In the genomic region with DNA sequence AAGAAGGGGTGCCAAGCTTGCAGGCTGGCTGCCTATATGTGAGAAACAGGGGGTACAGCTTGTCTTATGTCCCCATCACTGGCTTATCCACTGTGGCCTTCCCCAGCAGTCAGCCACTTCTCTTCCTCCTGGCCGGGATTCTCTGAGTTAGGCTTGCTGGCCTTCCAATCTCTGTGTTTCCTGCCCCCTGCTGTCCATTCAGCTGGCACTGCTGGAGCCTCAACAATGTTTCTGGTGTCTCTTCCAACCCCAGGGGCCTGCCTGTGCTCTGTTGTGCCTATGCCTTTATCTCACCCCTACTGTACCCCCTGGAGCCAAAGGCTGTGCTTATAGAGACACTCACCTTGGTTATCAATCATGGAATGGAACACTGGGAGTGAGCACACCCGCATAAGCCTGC, we compare ENCODE assay signal across 8 cellular contexts. TPM values are rescaled to one million over a fixed set of nuclear protein-coding genes. Genes with fewer than 3 reads are reported as not detected.
DNase-seq lines count a peak whose midpoint lies in the region; TF ChIP-seq lines count a peak whose summit lies in the region.

No MANE protein-coding gene starts in this region.

- H3K27me3 ChIP-seq in OCI-LY1 (ENCODE audit: insufficient read depth, low read length) (no peaks in the 10 kb centered on the region), esophagus squamous epithelium (no peaks in the 10 kb centered on the region), ovary (no peaks in the 10 kb centered on the region)

- H3K4me1 ChIP-seq in OCI-LY1 (ENCODE audit: insufficient read depth, low read length, severe bottlenecking) (no peaks in the 10 kb centered on the region), esophagus squamous epithelium (peaks cover 0 to 21% (median 11%) of the 10 kb centered on the region in 3 donors), ovary (ENCODE audit: insufficient read depth) (no peaks in the 10 kb centered on the region)

- WGBS in esophagus squamous epithelium, 2 donors: 45 to 50% methylated on average over 1 of the region's 2 CpGs
- 61 to 92% (median 69%) methylated on average over 2 of the region's 2 CpGs for WGBS in ovary, 3 donors

- no peaks in the 10 kb centered on the region for H4K20me1 ChIP-seq in OCI-LY1 (ENCODE audit: insufficient read depth, low read length)

- no peak overlapping the region for H3K4me2 ChIP-seq in OCI-LY1 (ENCODE audit: low read length)

- no peak overlapping the region for H3K9ac ChIP-seq in OCI-LY1 (ENCODE audit: low read length)

- H3K27ac ChIP-seq in OCI-LY1 (ENCODE audit: low read depth, low read length, poor library complexity, severe bottlenecking): no peak overlapping the region
- no peak overlapping the region for H3K27ac ChIP-seq in esophagus squamous epithelium
- no peak overlapping the region for H3K27ac ChIP-seq in ovary

- no peak overlapping the region for H2AFZ ChIP-seq in OCI-LY1 (ENCODE audit: low read length)

- POLR2A ChIA-PET in activated CD4-positive, alpha-beta T cell treated with anti-CD3 and anti-CD28 coated beads, Interleukin-2, amount 10 ng/mL, durations not matched to agents 7 days and 5 days (lab: Charles Lee): no interaction called here

- DNase-seq in SHP77 (lab: John Stamatoyannopoulos, UW) (peak; percentile 42 to 72), SHP77 treated with DMSO at 0.1 percent for 48 hours (lab: John Stamatoyannopoulos, UW) (no peak), esophagus squamous epithelium (lab: John Stamatoyannopoulos, UW) (no peak), ovary (peak in 3 of 5 donors; percentile 16 to 38 (median 31)), CD1c-positive myeloid dendritic cell (ENCODE audit: extremely low spot score) (no peak), NCI-H526 treated with DMSO at 0.1 percent for 48 hours (lab: John Stamatoyannopoulos, UW) (no peak)
- no peak for DNase-seq in activated CD4-positive, alpha-beta T cell treated with anti-CD3 and anti-CD28 coated beads, Interleukin-2, amount 10 ng/mL, durations not matched to agents 7 days and 5 days

- H3K4me3 Mint-ChIP-seq in activated CD4-positive, alpha-beta T cell treated with anti-CD3 and anti-CD28 coated beads, Interleukin-2, amount 10 ng/mL, durations not matched to agents 7 days and 5 days: no peak overlapping the region

- TF ChIP-seq CTCF in OCI-LY1 (IDR thresholded peaks at IDR 0.05; ENCODE audit: low read length) (peak; percentile 17; the same call in 1 of the 2 replicates), esophagus squamous epithelium (IDR thresholded peaks at IDR 0.05) (peak in 5 of 6 experiments; percentile 27 to 67 (median 42)), ovary (IDR thresholded peaks at IDR 0.05) (peak in 1 of 3 donors; percentile 29)

- H3F3A ChIP-seq in OCI-LY1 (ENCODE audit: insufficient read depth, low read length): no peaks in the 10 kb centered on the region

- peaks cover 6% of the 10 kb centered on the region for H3K9me3 Mint-ChIP-seq in activated CD4-positive, alpha-beta T cell treated with anti-CD3 and anti-CD28 coated beads, Interleukin-2, amount 10 ng/mL, durations not matched to agents 7 days and 5 days

- CTCF ChIA-PET in activated CD4-positive, alpha-beta T cell treated with anti-CD3 and anti-CD28 coated beads, Interleukin-2, amount 10 ng/mL, durations not matched to agents 7 days and 5 days (lab: Charles Lee): no interaction called here

- H3K9me3 ChIP-seq in OCI-LY1 (ENCODE audit: low read length) (no peaks in the 10 kb centered on the region), esophagus squamous epithelium (peaks cover 0 to 8% (median 0%) of the 10 kb centered on the region in 3 donors), ovary (no peaks in the 10 kb centered on the region)

- H3K27ac Mint-ChIP-seq in activated CD4-positive, alpha-beta T cell treated with anti-CD3 and anti-CD28 coated beads, Interleukin-2, amount 10 ng/mL, durations not matched to agents 7 days and 5 days: no peak overlapping the region

- H3K4me1 Mint-ChIP-seq in activated CD4-positive, alpha-beta T cell treated with anti-CD3 and anti-CD28 coated beads, Interleukin-2, amount 10 ng/mL, durations not matched to agents 7 days and 5 days: no peaks in the 10 kb centered on the region

- intact Hi-C loops in esophagus squamous epithelium (cut with DNase I): no loop called here
- intact Hi-C loops in ovary (cut with DNase I): no loop called here

- H3K27me3 Mint-ChIP-seq in activated CD4-positive, alpha-beta T cell treated with anti-CD3 and anti-CD28 coated beads, Interleukin-2, amount 10 ng/mL, durations not matched to agents 7 days and 5 days: peaks cover 29% of the 10 kb centered on the region

- H3K36me3 ChIP-seq in OCI-LY1 (ENCODE audit: insufficient read depth, low read length): no peaks in the 10 kb centered on the region
- no peaks in the 10 kb centered on the region for H3K36me3 ChIP-seq in esophagus squamous epithelium
- no peaks in the 10 kb centered on the region for H3K36me3 ChIP-seq in ovary

- TF ChIP-seq EP300 in ovary (IDR thresholded peaks at IDR 0.05): no peak

- H3K79me2 ChIP-seq in OCI-LY1 (ENCODE audit: insufficient read depth, low read length): no peaks in the 10 kb centered on the region

- no peak for TF ChIP-seq POLR2A in esophagus squamous epithelium (IDR thresholded peaks at IDR 0.05)
- no peak for TF ChIP-seq POLR2A in ovary (IDR thresholded peaks at IDR 0.05)

- no peaks in the 10 kb centered on the region for H3K9me2 ChIP-seq in OCI-LY1 (ENCODE audit: low read depth, low read length)

- no peaks in the 10 kb centered on the region for H3K36me3 Mint-ChIP-seq in activated CD4-positive, alpha-beta T cell treated with anti-CD3 and anti-CD28 coated beads, Interleukin-2, amount 10 ng/mL, durations not matched to agents 7 days and 5 days (ENCODE audit: low read depth)

- no peak overlapping the region for H3K4me3 ChIP-seq in OCI-LY1 (ENCODE audit: low read depth, low read length, poor library complexity, severe bottlenecking)
- H3K4me3 ChIP-seq in esophagus squamous epithelium: no peak overlapping the region
- no peak overlapping the region for H3K4me3 ChIP-seq in ovary

RNA-seq across cellular contexts. Expression of a gene that starts 36.5 kb away (rescaled TPM):
- total RNA-seq in esophagus squamous epithelium: 10 to 100 TPM; 20.7 to 38.7 (median 26.0) TPM
- 10 to 100 TPM; 23.4 to 58.7 (median 42.6) TPM for total RNA-seq in ovary
- 100 to 1,000 TPM in 1 of 2 donors, 10 to 100 TPM in 1; 55.9 to 104 TPM for polyA plus RNA-seq in ovary
- total RNA-seq in activated CD4-positive, alpha-beta T cell treated with anti-CD3 and anti-CD28 coated beads, Interleukin-2, amount 10 ng/mL, durations not matched to agents 7 days and 5 days: 10 to 100 TPM; 33.5 to 36.5 TPM

RNA-seq across cellular contexts. Expression of a gene that starts 36.6 kb away (rescaled TPM):
- total RNA-seq in esophagus squamous epithelium (10 to 100 TPM in 3 of 4 donors, 1 to 10 TPM in 1; 7.7 to 18.1 (median 14.4) TPM), ovary (10 to 100 TPM; 16.6 to 74.1 (median 22.8) TPM)
- polyA plus RNA-seq in ovary: 10 to 100 TPM; 18.8 to 22.2 TPM
- 10 to 100 TPM; 25.4 to 26.6 TPM for total RNA-seq in activated CD4-positive, alpha-beta T cell treated with anti-CD3 and anti-CD28 coated beads, Interleukin-2, amount 10 ng/mL, durations not matched to agents 7 days and 5 days

Comparison
In these comparisons a context has a peak if more than half of its experiments do, and no peak if none do; other contexts are left out.
1. DNase-seq: peak in SHP77 (2 of 2) and ovary (3 of 5); none in SHP77 treated with DMSO at 0.1 percent for 48 hours (single experiment), esophagus squamous epithelium (single experiment), CD1c-positive myeloid dendritic cell (single experiment), NCI-H526 treated with DMSO at 0.1 percent for 48 hours (single experiment) and activated CD4-positive, alpha-beta T cell treated with anti-CD3 and anti-CD28 coated beads, Interleukin-2, amount 10 ng/mL, durations not matched to agents 7 days and 5 days (single experiment).